1 cellular context compared by ENCODE assay signal in the genomic region with DNA sequence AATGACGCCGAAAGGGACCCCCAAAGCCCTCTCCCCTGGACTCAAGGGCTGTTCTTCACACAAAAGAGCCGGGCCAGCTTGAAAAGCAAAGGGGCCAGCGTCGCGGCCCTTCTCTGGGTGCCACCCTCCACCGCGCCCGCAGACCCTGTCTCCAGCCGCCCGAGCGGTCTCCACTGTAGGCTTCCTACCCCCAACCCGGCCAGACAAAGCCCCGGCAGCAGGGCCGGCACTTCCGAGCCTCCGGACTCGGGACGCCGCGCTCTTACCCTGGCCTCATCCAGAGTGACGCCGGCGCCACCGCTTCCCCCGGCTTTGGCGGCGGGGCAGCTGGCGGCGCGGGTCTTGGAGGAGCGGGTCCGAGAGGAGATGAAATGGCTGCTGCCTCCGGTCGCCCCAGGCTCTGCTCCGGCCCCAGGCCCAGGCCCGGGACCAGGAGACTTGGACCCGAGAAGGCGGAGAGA.
TF ChIP-seq lines count a peak whose summit lies in the region.

No MANE protein-coding gene starts in this region.

TF ChIP-seq in endothelial cell of umbilical vein, 7 proteins besides CTCF, POLR2A, EP300 and RAD21 (continued from another document):
- no peak for TF ChIP-seq MYC (IDR thresholded peaks at IDR 0.05; ENCODE audit: low read depth, low read length)
